In the genomic region with DNA sequence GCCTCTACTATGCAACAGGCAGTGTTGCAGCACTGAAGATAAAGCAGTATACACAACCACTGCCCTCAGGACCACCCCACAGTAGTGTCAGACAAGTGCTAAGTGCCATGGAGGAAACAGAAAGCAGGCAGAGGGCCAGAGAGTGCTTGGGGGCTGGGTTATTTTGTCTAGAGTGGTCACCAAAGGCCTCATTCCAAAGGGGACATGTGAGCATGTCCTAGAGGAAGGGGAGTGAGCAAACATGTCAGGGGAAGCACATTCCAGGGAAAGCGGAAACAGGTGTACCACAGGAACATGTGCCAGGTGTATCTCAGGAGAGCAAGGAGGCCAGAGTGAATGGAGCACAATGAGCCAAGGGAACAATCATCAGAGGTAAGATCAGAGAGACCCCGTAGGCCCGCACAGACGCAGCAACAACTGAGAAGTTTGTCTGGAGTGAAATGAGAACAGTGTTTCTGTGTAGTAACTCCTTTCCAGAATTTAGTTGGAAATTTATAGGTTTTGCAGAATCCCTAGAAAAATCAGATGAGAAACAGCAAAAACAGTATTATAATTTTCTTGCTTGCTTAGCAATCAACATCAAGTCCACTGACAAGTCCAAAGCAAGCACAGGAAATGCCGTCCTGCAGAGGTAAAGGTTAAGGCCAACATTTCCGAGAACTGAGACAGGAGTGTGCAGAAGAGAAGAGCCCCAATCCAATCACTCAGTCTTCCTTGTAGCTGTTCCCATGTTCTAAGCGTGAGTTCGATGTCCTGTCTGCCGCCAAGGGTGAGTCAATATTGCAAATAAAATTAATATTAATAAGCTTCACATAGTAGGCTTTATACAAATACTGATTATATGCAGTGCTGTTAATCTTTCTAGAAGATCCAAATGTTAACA, we compare ENCODE assay signal across 20 cellular contexts.
DNase-seq lines count a peak whose midpoint lies in the region; ATAC-seq and TF ChIP-seq lines count a peak whose summit lies in the region.
"Had no signal": no experiment of that assay in that cellular context is flagged by ENCODE, and none has a peak within 500 bp of the region (broad histone marks: within the 10 kb centered on the region; RNA-seq: fewer than 3 reads in every experiment).

No MANE protein-coding gene starts in this region.

- H3K9me3 Mint-ChIP-seq in HFFc6, result no peaks in the 10 kb centered on the region
- H3K9me3 Mint-ChIP-seq: natural killer cell had no signal

- H3K36me3 Mint-ChIP-seq in HFFc6 (ENCODE audit: low read depth), result no peaks in the 10 kb centered on the region
- H3K36me3 Mint-ChIP-seq: natural killer cell had no signal

- H3K36me3 ChIP-seq in BLaER1 treated with 17β-estradiol and CSF1 and Interleukin-3, amounts not matched to agents 10 nM and 100 nM, result no peaks in the 10 kb centered on the region
- no peaks in the 10 kb centered on the region for H3K36me3 ChIP-seq in psoas muscle (ENCODE audit: insufficient read depth in 1 of 2, low read depth in 1 of 2)
- H3K36me3 ChIP-seq: pancreas had no signal

- peaks cover 0 to 28% (median 6%) of the 10 kb centered on the region in 11 experiments; a peak in 10 of 22 replicates for H4K20me1 ChIP-seq in BLaER1 treated with 17β-estradiol and CSF1 and Interleukin-3, amounts not matched to agents 10 nM and 100 nM

- H3K27me3 Mint-ChIP-seq in HFFc6 (ENCODE audit: insufficient read depth), result no peaks in the 10 kb centered on the region; the same call in 1 of the 2 replicates

- intact Hi-C loops in dorsolateral prefrontal cortex (cut with DNase I), result loop anchor here in 1 of 2 donors (10.0 kb wide), 1 partner anchor 142 kb away; no protein-coding TSS in a partner anchor
- intact Hi-C loops in psoas muscle (cut with DNase I), result loop anchor here (5.0 kb wide), 1 partner anchor 66 kb away; a partner anchor contains a TSS

- peaks cover 17 to 56% (median 34%) of the 10 kb centered on the region in 10 experiments for H3K4me1 ChIP-seq in BLaER1 treated with 17β-estradiol and CSF1 and Interleukin-3, amounts not matched to agents 10 nM and 100 nM
- peaks cover 69% of the 10 kb centered on the region for H3K4me1 ChIP-seq in psoas muscle

- 70 to 75% (median 71%) methylated on average over 9 of the region's 9 CpGs for WGBS in psoas muscle, 3 donors

- H3K4me1 Mint-ChIP-seq in HFFc6 (ENCODE audit: low read depth), result peaks cover 72% of the 10 kb centered on the region

- no peaks in the 10 kb centered on the region for H3K9me3 ChIP-seq in BLaER1 treated with 17β-estradiol and CSF1 and Interleukin-3, amounts not matched to agents 10 nM and 100 nM (replicated peaks in 1 of 11)
- no peaks in the 10 kb centered on the region for H3K9me3 ChIP-seq in psoas muscle
- H3K9me3 ChIP-seq: pancreas had no signal

- no peaks in the 10 kb centered on the region for H3K27me3 ChIP-seq in BLaER1 treated with 17β-estradiol and CSF1 and Interleukin-3, amounts not matched to agents 10 nM and 100 nM
- no peaks in the 10 kb centered on the region for H3K27me3 ChIP-seq in dorsolateral prefrontal cortex
- no peaks in the 10 kb centered on the region for H3K27me3 ChIP-seq in psoas muscle (ENCODE audit: insufficient read depth in 3 of 3, low read length in 2 of 3)
- H3K27me3 ChIP-seq: pancreas had no signal

- DNase-seq in HFFc6, result no peak
- DNase-seq in dorsolateral prefrontal cortex, result no peak
- no peak for DNase-seq in psoas muscle
- no peak for DNase-seq in GF-D8 (lab: John Stamatoyannopoulos, UW)
- DNase-seq in globus pallidus (ENCODE audit: low spot score), result no peak
- DNase-seq: activated gamma-delta T cell treated with Interleukin-2 at 50 U/mL for 16 hours, amygdala, DND-41, GOT3, mesendoderm, natural killer cell, NCI-H1417, NCI-H526, pancreas, SHP77 treated with DMSO at 0.1 percent for 48 hours, T-helper 1 cell had no signal

- ATAC-seq in psoas muscle, result no peak
- ATAC-seq in HG03565 (IDR thresholded peaks at IDR 0.05; ENCODE audit: unreplicated experiment), result no peak
- ATAC-seq in HG03097 (IDR thresholded peaks at IDR 0.05; ENCODE audit: low FRiP score, unreplicated experiment), result no peak
- ATAC-seq: natural killer cell, pancreas had no signal

- H3K4me3 Mint-ChIP-seq in HFFc6, result no peak overlapping the region
- H3K4me3 Mint-ChIP-seq: natural killer cell had no signal

- TF ChIP-seq CTCF in HFFc6 (IDR thresholded peaks at IDR 0.05) (no peak), dorsolateral prefrontal cortex (IDR thresholded peaks at IDR 0.05 in 54 of 56, conservative IDR thresholded peaks at IDR 0.05 in 2 of 56; ENCODE audit: low read depth in 1 of 56, partially characterized antibody in 56 of 56) (no peak), psoas muscle (IDR thresholded peaks at IDR 0.05) (no peak)

- H3K9ac ChIP-seq in BLaER1 treated with 17β-estradiol and CSF1 and Interleukin-3, amounts not matched to agents 10 nM and 100 nM, result no peak overlapping the region

- H3K27ac ChIP-seq in BLaER1 treated with 17β-estradiol and CSF1 and Interleukin-3, amounts not matched to agents 10 nM and 100 nM, result no peak overlapping the region
- H3K27ac ChIP-seq in dorsolateral prefrontal cortex (peak overlapping the region in 47 of 59 donors; percentile 3 to 86 (median 74)), psoas muscle (peak overlapping the region; percentile 58)

- H3K27ac Mint-ChIP-seq in HFFc6, result 0 out of 2 replicates have a peak overlapping the region, but pooled peaks have one; percentile 1

- no peak overlapping the region for H3K4me3 ChIP-seq in BLaER1 treated with 17β-estradiol and CSF1 and Interleukin-3, amounts not matched to agents 10 nM and 100 nM
- H3K4me3 ChIP-seq in dorsolateral prefrontal cortex (no peak overlapping the region), psoas muscle (no peak overlapping the region)
- H3K4me3 ChIP-seq: pancreas, smooth muscle cell had no signal

- peak overlapping the region; percentile 46 to 96 (median 71); a peak in 19 of 22 replicates for H3K4me2 ChIP-seq in BLaER1 treated with 17β-estradiol and CSF1 and Interleukin-3, amounts not matched to agents 10 nM and 100 nM
- H3K4me2 ChIP-seq: smooth muscle cell had no signal

Comparison
In these comparisons a context has a peak if more than half of its experiments do, and no peak if none do; other contexts are left out.
1. H3K27ac ChIP-seq: peak in dorsolateral prefrontal cortex (47 of 59) and psoas muscle (single experiment); none in BLaER1 treated with 17β-estradiol and CSF1 and Interleukin-3, amounts not matched to agents 10 nM and 100 nM (0 of 11).